ENCODE assay signal across 30 cellular contexts in the genomic region with DNA sequence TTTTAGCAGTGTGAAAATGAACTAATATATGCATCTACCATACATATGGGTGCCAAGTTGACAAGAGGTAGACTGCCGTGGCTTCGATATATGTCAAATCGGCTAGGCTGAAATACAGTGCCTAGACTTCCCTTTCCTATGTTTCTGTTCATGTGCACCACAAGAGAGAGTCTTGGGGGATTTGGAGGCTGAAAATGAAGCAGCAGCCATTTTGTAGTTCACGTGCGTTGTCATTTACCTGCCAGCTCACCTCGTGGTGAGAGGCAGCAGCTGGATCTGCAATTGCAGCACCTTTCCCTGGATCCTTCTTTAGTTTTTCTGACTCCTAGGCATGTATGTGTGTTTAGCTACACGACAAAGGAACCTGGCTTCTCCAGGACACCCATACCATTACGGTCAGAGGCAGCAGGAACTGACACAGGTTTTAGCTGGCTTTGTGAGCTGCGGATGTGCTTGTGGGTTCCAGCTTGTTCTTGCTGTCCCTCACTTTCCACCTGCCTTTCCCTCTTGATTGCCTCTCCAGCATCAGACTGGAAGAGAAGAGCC.
"Had no signal": no experiment of that assay in that cellular context is flagged by ENCODE, and none has a peak within 500 bp of the region (broad histone marks: within the 10 kb centered on the region; RNA-seq: fewer than 3 reads in every experiment).

No MANE protein-coding gene starts in this region.

- H3K36me3 ChIP-seq: adrenal gland, MG63, SJCRH30, WERI-Rb-1 had no signal

- H3K4me3 Mint-ChIP-seq: activated CD4-positive, alpha-beta T cell treated with anti-CD3 and anti-CD28 coated beads, Interleukin-2, amount 10 ng/mL, durations not matched to agents 7 days and 5 days; activated CD8-positive, alpha-beta T cell treated with anti-CD3 and anti-CD28 coated beads, Interleukin-2, amount 10 ng/mL, durations not matched to agents 7 days and 5 days; activated naive CD4-positive, alpha-beta T cell treated with anti-CD3 and anti-CD28 coated beads for 36 hours; activated T-cell treated with anti-CD3 and anti-CD28 coated beads, Interleukin-2, amount 50 U/mL, for 24 hours had no signal

- H3K27me3 ChIP-seq: adrenal gland, body of pancreas, breast epithelium, SJCRH30 had no signal

- H3K27ac ChIP-seq: adrenal gland, body of pancreas, breast epithelium, SJCRH30, SK-N-MC, WERI-Rb-1 had no signal

- DNase-seq: activated CD4-positive, alpha-beta T cell treated with anti-CD3 and anti-CD28 coated beads, Interleukin-2, amount 10 ng/mL, durations not matched to agents 7 days and 5 days; activated CD4-positive, alpha-beta T cell treated with anti-CD3 and anti-CD28 coated beads, Interleukin-2, amount 50 U/mL, for 48 hours; activated CD4-positive, CD25-positive, alpha-beta regulatory T cell; activated CD8-positive, alpha-beta T cell treated with anti-CD3 and anti-CD28 coated beads, Interleukin-2, amount 10 ng/mL, durations not matched to agents 7 days and 5 days; activated gamma-delta T cell; activated naive CD4-positive, alpha-beta T cell treated with anti-CD3 and anti-CD28 coated beads for 36 hours; activated T-cell treated with anti-CD3 and anti-CD28 coated beads, Interleukin-2, amount 50 U/mL, for 24 hours; adrenal gland; body of pancreas; caudate nucleus; cerebellar nuclear complex; Kasumi-1; MG63; NCI-H1048; NCI-H1105 treated with DMSO at 0.1 percent for 48 hours; NCI-H1436; NCI-H1694 treated with DMSO at 0.1 percent for 48 hours; NCI-H2029; NCI-H345; NCI-H524 treated with DMSO at 0.1 percent for 48 hours; SHP77; SJCRH30; T1000; WERI-Rb-1 had no signal

- FAIRE-seq: astrocyte had no signal

- H3K4me3 ChIP-seq: adrenal gland, body of pancreas, breast epithelium, MG63, SJCRH30, SK-N-MC had no signal

- ATAC-seq: activated CD8-positive, alpha-beta T cell treated with anti-CD3 and anti-CD28 coated beads, Interleukin-2, amount 10 ng/mL, durations not matched to agents 7 days and 5 days; activated naive CD4-positive, alpha-beta T cell treated with anti-CD3 and anti-CD28 coated beads, Interleukin-2, amount 50 U/mL, for 72 hours; body of pancreas; Panc1 had no signal

- H3K9me3 ChIP-seq: adrenal gland, body of pancreas, breast epithelium, MG63, SJCRH30 had no signal

- H3K4me1 ChIP-seq: adrenal gland, breast epithelium, SJCRH30 had no signal

- H3K9me3 Mint-ChIP-seq: activated CD4-positive, alpha-beta T cell treated with anti-CD3 and anti-CD28 coated beads, Interleukin-2, amount 10 ng/mL, durations not matched to agents 7 days and 5 days; activated naive CD4-positive, alpha-beta T cell treated with anti-CD3 and anti-CD28 coated beads for 36 hours; activated naive CD4-positive, alpha-beta T cell treated with anti-CD3 and anti-CD28 coated beads, Interleukin-2, amount 50 U/mL, for 72 hours; activated T-cell treated with anti-CD3 and anti-CD28 coated beads, Interleukin-2, amount 50 U/mL, for 24 hours; activated T-helper 2 cell treated with anti-CD3 and anti-CD28 coated beads, Interferon-gamma antibody, Interleukin-2, Interleukin-4, amounts not matched to agents 10 μg/mL and 5 μg/mL and 100 μg/mL, durations not matched to agents 14 hours and 24 hours and 36 hours had no signal

- H3K36me3 Mint-ChIP-seq: activated naive CD4-positive, alpha-beta T cell treated with anti-CD3 and anti-CD28 coated beads, Interleukin-2, amount 50 U/mL, for 72 hours had no signal

- H3K27ac Mint-ChIP-seq: activated CD4-positive, alpha-beta T cell treated with anti-CD3 and anti-CD28 coated beads, Interleukin-2, amount 10 ng/mL, durations not matched to agents 7 days and 5 days; activated CD8-positive, alpha-beta T cell treated with anti-CD3 and anti-CD28 coated beads, Interleukin-2, amount 10 ng/mL, durations not matched to agents 7 days and 5 days; activated naive CD4-positive, alpha-beta T cell treated with anti-CD3 and anti-CD28 coated beads for 36 hours; activated T-cell treated with anti-CD3 and anti-CD28 coated beads, Interleukin-2, amount 50 U/mL, for 24 hours; activated T-helper 2 cell treated with anti-CD3 and anti-CD28 coated beads, Interferon-gamma antibody, Interleukin-2, Interleukin-4, amounts not matched to agents 10 μg/mL and 5 μg/mL and 100 μg/mL, durations not matched to agents 14 hours and 24 hours and 36 hours had no signal
